In the genomic region with DNA sequence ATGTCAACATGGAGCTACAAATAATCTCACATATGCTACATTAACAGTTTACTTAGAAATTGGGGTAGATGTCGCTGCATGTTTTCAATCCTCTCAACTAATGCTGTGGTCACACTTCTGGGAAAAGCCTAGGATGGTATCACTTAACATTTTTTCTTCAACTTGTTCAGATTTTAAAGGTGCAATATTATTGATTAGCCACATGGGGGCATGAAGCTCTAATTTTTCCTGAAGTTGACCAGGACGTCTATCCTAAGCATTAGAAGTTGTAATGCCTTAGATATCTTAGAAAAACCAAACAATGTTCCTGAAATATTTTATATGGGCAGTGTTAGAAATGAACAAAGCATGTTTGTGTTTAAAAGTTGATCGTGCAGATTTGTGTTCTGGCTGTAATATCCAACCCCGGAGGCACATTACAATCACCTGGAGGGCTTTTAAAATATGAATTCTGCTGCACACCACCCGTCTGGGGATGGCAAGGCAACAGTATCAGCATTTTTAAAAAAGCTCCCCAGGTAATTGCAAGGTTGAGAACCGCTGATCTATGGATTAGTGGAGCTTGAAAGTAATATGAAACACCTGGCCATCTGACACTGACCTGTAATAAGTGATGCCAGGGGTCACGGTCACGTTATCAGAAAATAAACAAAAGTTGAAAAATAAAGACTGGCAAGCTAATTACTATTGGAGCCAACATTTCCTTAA, we compare ENCODE assay signal across 8 cellular contexts.
DNase-seq lines count a peak whose midpoint lies in the region; ATAC-seq and TF ChIP-seq lines count a peak whose summit lies in the region.

No MANE protein-coding gene starts in this region.

- H3K9me2 ChIP-seq in Karpas-422 (replicated peaks; ENCODE audit: insufficient read depth, low read length) (no peaks in the 10 kb centered on the region), SU-DHL-6 (replicated peaks; ENCODE audit: insufficient read depth, low read length) (no peaks in the 10 kb centered on the region)

- intact Hi-C loops in spleen (cut with DNase I; ENCODE audit: low total_unique reads) = loop anchor here (5.0 to 10.0 kb wide), 2 partner anchors 363 to 1085 kb away; no protein-coding TSS in a partner anchor

- H3K79me2 ChIP-seq in Karpas-422 (ENCODE audit: low read length) = no peaks in the 10 kb centered on the region
- H3K79me2 ChIP-seq in SU-DHL-6 (ENCODE audit: insufficient read depth, low read length) = no peaks in the 10 kb centered on the region

- DNase-seq in EH (ENCODE audit: low read depth) (peak; percentile 74), Karpas-422 (peak; percentile 47), glomerular visceral epithelial cell (ENCODE audit: extremely low spot score) (peak; percentile 43), spleen (no peak), 8988T (no peak)

- ATAC-seq in HG03520 (IDR thresholded peaks at IDR 0.05; ENCODE audit: unreplicated experiment) = no peak
- no peak for ATAC-seq in GM19328 (IDR thresholded peaks at IDR 0.05; ENCODE audit: unreplicated experiment)

- H3K4me2 ChIP-seq in Karpas-422 (ENCODE audit: low read depth, low read length, poor library complexity, severe bottlenecking) (no peak overlapping the region), SU-DHL-6 (ENCODE audit: low read depth, low read length, poor library complexity, severe bottlenecking) (no peak overlapping the region)

- TF ChIP-seq POLR2A in spleen (IDR thresholded peaks at IDR 0.05) = no peak

- H3K9me3 ChIP-seq in Karpas-422 (ENCODE audit: low read length) (no peaks in the 10 kb centered on the region), SU-DHL-6 (ENCODE audit: insufficient read depth, low read length) (no peaks in the 10 kb centered on the region), spleen (no peaks in the 10 kb centered on the region)

- H3K4me1 ChIP-seq in Karpas-422 (ENCODE audit: low read length) (peaks cover 1% of the 10 kb centered on the region; the same call in 1 of the 2 replicates), spleen (no peaks in the 10 kb centered on the region)

- H3K27me3 ChIP-seq in Karpas-422 (ENCODE audit: low read length) (no peaks in the 10 kb centered on the region), SU-DHL-6 (ENCODE audit: low read length) (no peaks in the 10 kb centered on the region), spleen (replicated peaks in 1 of 7) (peaks cover 0 to 32% (median 0%) of the 10 kb centered on the region in 7 donors)

- TF ChIP-seq CTCF in SU-DHL-6 (IDR thresholded peaks at IDR 0.05; ENCODE audit: insufficient read depth, low read length, poor library complexity, severe bottlenecking) (peak; percentile 72), spleen (IDR thresholded peaks at IDR 0.05 in 8 of 11, conservative IDR thresholded peaks at IDR 0.05 in 3 of 11) (peak in 7 of 11 experiments; percentile 19 to 58 (median 49))

- H3K27ac ChIP-seq in Karpas-422 (ENCODE audit: low read length) (no peak overlapping the region), SU-DHL-6 (ENCODE audit: low read depth, low read length) (no peak overlapping the region), spleen (no peak overlapping the region)

- H2AFZ ChIP-seq in Karpas-422 (ENCODE audit: low read length) (no peak overlapping the region), SU-DHL-6 (ENCODE audit: low read depth, low read length, severe bottlenecking) (no peak overlapping the region)

- H3F3A ChIP-seq in SU-DHL-6 (ENCODE audit: insufficient read depth) = no peaks in the 10 kb centered on the region

- WGBS in spleen, 5 donors = 31 to 33% (median 32%) methylated on average over 8 of the region's 8 CpGs

- no peak overlapping the region for H3K9ac ChIP-seq in Karpas-422 (ENCODE audit: low read length)
- H3K9ac ChIP-seq in SU-DHL-6 (ENCODE audit: low read length) = no peak overlapping the region

- H3K36me3 ChIP-seq in Karpas-422 (ENCODE audit: insufficient read depth, low read length) = no peaks in the 10 kb centered on the region
- H3K36me3 ChIP-seq in SU-DHL-6 (ENCODE audit: low read length) = no peaks in the 10 kb centered on the region
- H3K36me3 ChIP-seq in spleen = no peaks in the 10 kb centered on the region

- no peak overlapping the region for H3K4me3 ChIP-seq in Karpas-422 (ENCODE audit: low read length)
- no peak overlapping the region for H3K4me3 ChIP-seq in SU-DHL-6 (ENCODE audit: insufficient read depth, low read length, poor library complexity, severe bottlenecking)
- no peak overlapping the region for H3K4me3 ChIP-seq in spleen

- no peaks in the 10 kb centered on the region for H4K20me1 ChIP-seq in Karpas-422 (ENCODE audit: insufficient read depth, low read depth, low read length)
- H4K20me1 ChIP-seq in SU-DHL-6 (ENCODE audit: low read depth, low read length) = no peaks in the 10 kb centered on the region

Comparison
In these comparisons a context has a peak if more than half of its experiments do, and no peak if none do; other contexts are left out.
1. DNase-seq: peak in EH (single experiment), Karpas-422 (single experiment) and glomerular visceral epithelial cell (single experiment); none in spleen (single experiment) and 8988T (single experiment).